In genomic region chr21:38295997-38296764, GRCh38 we compare ENCODE assay signal across 1 cellular context.
TF ChIP-seq lines count a peak whose summit lies in the region.

No MANE protein-coding gene starts in this region.

TF ChIP-seq in K562, 482 proteins besides CTCF, POLR2A, EP300 and RAD21 (continued from another document):
- TF ChIP-seq, protein P1, sequence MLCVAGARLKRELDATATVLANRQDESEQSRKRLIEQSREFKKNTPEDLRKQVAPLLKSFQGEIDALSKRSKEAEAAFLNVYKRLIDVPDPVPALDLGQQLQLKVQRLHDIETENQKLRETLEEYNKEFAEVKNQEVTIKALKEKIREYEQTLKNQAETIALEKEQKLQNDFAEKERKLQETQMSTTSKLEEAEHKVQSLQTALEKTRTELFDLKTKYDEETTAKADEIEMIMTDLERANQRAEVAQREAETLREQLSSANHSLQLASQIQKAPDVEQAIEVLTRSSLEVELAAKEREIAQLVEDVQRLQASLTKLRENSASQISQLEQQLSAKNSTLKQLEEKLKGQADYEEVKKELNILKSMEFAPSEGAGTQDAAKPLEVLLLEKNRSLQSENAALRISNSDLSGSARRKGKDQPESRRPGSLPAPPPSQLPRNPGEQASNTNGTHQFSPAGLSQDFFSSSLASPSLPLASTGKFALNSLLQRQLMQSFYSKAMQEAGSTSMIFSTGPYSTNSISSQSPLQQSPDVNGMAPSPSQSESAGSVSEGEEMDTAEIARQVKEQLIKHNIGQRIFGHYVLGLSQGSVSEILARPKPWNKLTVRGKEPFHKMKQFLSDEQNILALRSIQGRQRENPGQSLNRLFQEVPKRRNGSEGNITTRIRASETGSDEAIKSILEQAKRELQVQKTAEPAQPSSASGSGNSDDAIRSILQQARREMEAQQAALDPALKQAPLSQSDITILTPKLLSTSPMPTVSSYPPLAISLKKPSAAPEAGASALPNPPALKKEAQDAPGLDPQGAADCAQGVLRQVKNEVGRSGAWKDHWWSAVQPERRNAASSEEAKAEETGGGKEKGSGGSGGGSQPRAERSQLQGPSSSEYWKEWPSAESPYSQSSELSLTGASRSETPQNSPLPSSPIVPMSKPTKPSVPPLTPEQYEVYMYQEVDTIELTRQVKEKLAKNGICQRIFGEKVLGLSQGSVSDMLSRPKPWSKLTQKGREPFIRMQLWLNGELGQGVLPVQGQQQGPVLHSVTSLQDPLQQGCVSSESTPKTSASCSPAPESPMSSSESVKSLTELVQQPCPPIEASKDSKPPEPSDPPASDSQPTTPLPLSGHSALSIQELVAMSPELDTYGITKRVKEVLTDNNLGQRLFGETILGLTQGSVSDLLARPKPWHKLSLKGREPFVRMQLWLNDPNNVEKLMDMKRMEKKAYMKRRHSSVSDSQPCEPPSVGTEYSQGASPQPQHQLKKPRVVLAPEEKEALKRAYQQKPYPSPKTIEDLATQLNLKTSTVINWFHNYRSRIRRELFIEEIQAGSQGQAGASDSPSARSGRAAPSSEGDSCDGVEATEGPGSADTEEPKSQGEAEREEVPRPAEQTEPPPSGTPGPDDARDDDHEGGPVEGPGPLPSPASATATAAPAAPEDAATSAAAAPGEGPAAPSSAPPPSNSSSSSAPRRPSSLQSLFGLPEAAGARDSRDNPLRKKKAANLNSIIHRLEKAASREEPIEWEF (CRISPR knock-in tag; IDR thresholded peaks at IDR 0.05): peak; percentile 93
- TF ChIP-seq SREBF1 (IDR thresholded peaks at IDR 0.05; ENCODE audit: borderline replicate concordance, low read depth, low read length) (no peak), CAMTA2 (CRISPR knock-in tag; conservative IDR thresholded peaks at IDR 0.05) (no peak), ZNF609 (CRISPR knock-in tag; IDR thresholded peaks at IDR 0.05; ENCODE audit: borderline replicate concordance) (no peak), TFAM (CRISPR knock-in tag; conservative IDR thresholded peaks at IDR 0.05) (no peak), ZBTB2 (IDR thresholded peaks at IDR 0.05) (peak; percentile 71; the same call in 1 of the 2 replicates)
